30 cellular contexts compared by ENCODE assay signal in genomic region chr1:157019457-157019856, GRCh38.
"Had no signal": no experiment of that assay in that cellular context is flagged by ENCODE, and none has a peak within 500 bp of the region (broad histone marks: within the 10 kb centered on the region; RNA-seq: fewer than 3 reads in every experiment).

No MANE protein-coding gene starts in this region.

- H3K4me3 ChIP-seq: neural progenitor cell, ovary, psoas muscle, skin epidermis, smooth muscle cell, spleen, suprapubic skin, testis, tibial artery, transverse colon, upper lobe of right lung, uterus had no signal

- DNase-seq: natural killer cell; occipital lobe; ovary; posterior cingulate gyrus; psoas muscle; right cardiac atrium; spleen; stimulated activated CD4-positive, alpha-beta T cell treated with anti-CD3 and anti-CD28 coated beads, Interleukin-12 subunit alpha, Interleukin-12 subunit beta, amount 100 ng/mL, for 4 hours; stimulated activated CD4-positive, alpha-beta T cell treated with anti-CD3 and anti-CD28 coated beads, Interleukin-1b, Interleukin-23, amount 100 ng/mL, for 48 hours; stimulated activated CD4-positive, alpha-beta T cell treated with anti-CD3 and anti-CD28 coated beads, Interleukin-4, amount 100 ng/mL, for 1 hour; stimulated activated CD4-positive, alpha-beta T cell treated with anti-CD3 and anti-CD28 coated beads, Interleukin-4, amount 100 ng/mL, for 4 hours; stimulated activated CD8-positive, alpha-beta memory T cell treated with anti-CD3 and anti-CD28 coated beads, Interleukin-4, amount 100 ng/mL, for 48 hours; stimulated activated naive CD4-positive, alpha-beta T cell; stimulated activated naive CD8-positive, alpha-beta T cell treated with anti-CD3 and anti-CD28 coated beads, Interleukin-15, amount 100 ng/mL, for 72 hours; stimulated activated naive CD8-positive, alpha-beta T cell treated with anti-CD3 and anti-CD28 coated beads, Interleukin-15, Interleukin-2, amounts not matched to agents 100 U/mL and 50 U/mL, for 24 hours; substantia nigra; testis; tibial artery; transverse colon; upper lobe of right lung; uterus had no signal

- H3K27me3 Mint-ChIP-seq: progenitor cell of endocrine pancreas, type B pancreatic cell had no signal

- H3K27ac Mint-ChIP-seq: natural killer cell; nephron; neural progenitor cell; progenitor cell of endocrine pancreas; stimulated activated memory B cell treated with anti-CD40 and anti-IgM and Interleukin-4, amounts not matched to agents 10 μg/mL and 1 μg/mL and 100 μg/mL, for 72 hours; stimulated activated naive CD8-positive, alpha-beta T cell treated with anti-CD3 and anti-CD28 coated beads, Interleukin-15, amount 100 ng/mL, for 72 hours; type B pancreatic cell had no signal

- H3K27ac ChIP-seq: neural progenitor cell, ovary, parathyroid adenoma, psoas muscle, skin epidermis, spleen, suprapubic skin, testis, tibial artery, transverse colon, upper lobe of right lung, uterus had no signal

- H3K9me3 ChIP-seq: testis had no signal

- H3K36me3 Mint-ChIP-seq: stimulated activated memory B cell treated with anti-CD40 and anti-IgM and Interleukin-4, amounts not matched to agents 10 μg/mL and 1 μg/mL and 100 μg/mL, for 72 hours had no signal

- H3K36me3 ChIP-seq: ovary, spleen, suprapubic skin, transverse colon, upper lobe of right lung, uterus had no signal

- H3K4me1 ChIP-seq: neural progenitor cell, parathyroid adenoma, psoas muscle, spleen, suprapubic skin, tibial artery, transverse colon, upper lobe of right lung, uterus had no signal

- H3K9ac ChIP-seq: neural progenitor cell, parathyroid adenoma had no signal

- H3K27me3 ChIP-seq: neural progenitor cell, ovary, suprapubic skin, testis, tibial artery, transverse colon, upper lobe of right lung, uterus had no signal

- H3K4me3 Mint-ChIP-seq: natural killer cell; nephron; neural progenitor cell; stimulated activated memory B cell treated with anti-CD40 and anti-IgM and Interleukin-4, amounts not matched to agents 10 μg/mL and 1 μg/mL and 100 μg/mL, for 72 hours; stimulated activated naive CD8-positive, alpha-beta T cell treated with anti-CD3 and anti-CD28 coated beads, Interleukin-15, amount 100 ng/mL, for 72 hours; type B pancreatic cell had no signal

- H3K4me1 Mint-ChIP-seq: natural killer cell; nephron; neural progenitor cell; stimulated activated memory B cell treated with anti-CD40 and anti-IgM and Interleukin-4, amounts not matched to agents 10 μg/mL and 1 μg/mL and 100 μg/mL, for 72 hours; stimulated activated naive CD8-positive, alpha-beta T cell treated with anti-CD3 and anti-CD28 coated beads, Interleukin-15, amount 100 ng/mL, for 72 hours had no signal
